ENCODE assay signal across 11 cellular contexts in genomic region chr13:101941095-101941777, GRCh38.
DNase-seq lines count a peak whose midpoint lies in the region; ATAC-seq and TF ChIP-seq lines count a peak whose summit lies in the region.
"Had no signal": no experiment of that assay in that cellular context is flagged by ENCODE, and none has a peak within 500 bp of the region (broad histone marks: within the 10 kb centered on the region; RNA-seq: fewer than 3 reads in every experiment).

No MANE protein-coding gene starts in this region.

- no peak overlapping the region for H3K27ac Mint-ChIP-seq in GM23338
- H3K27ac Mint-ChIP-seq in activated T-cell treated with anti-CD3 and anti-CD28 coated beads, Interleukin-2, amount 50 U/mL, for 24 hours, result no peak overlapping the region
- H3K27ac Mint-ChIP-seq: stimulated activated memory B cell treated with anti-CD40 and anti-IgM and Interleukin-4, amounts not matched to agents 10 μg/mL and 1 μg/mL and 100 μg/mL, for 72 hours had no signal

- no peak overlapping the region for H3K4me2 ChIP-seq in GM23338
- no peak overlapping the region for H3K4me2 ChIP-seq in hepatocyte

- no peaks in the 10 kb centered on the region for H3K36me3 Mint-ChIP-seq in GM23338 (ENCODE audit: low read depth)
- H3K36me3 Mint-ChIP-seq in activated T-cell treated with anti-CD3 and anti-CD28 coated beads, Interleukin-2, amount 50 U/mL, for 24 hours (ENCODE audit: low read depth), result no peaks in the 10 kb centered on the region
- H3K36me3 Mint-ChIP-seq: stimulated activated memory B cell treated with anti-CD40 and anti-IgM and Interleukin-4, amounts not matched to agents 10 μg/mL and 1 μg/mL and 100 μg/mL, for 72 hours had no signal

- H3K27me3 Mint-ChIP-seq in GM23338 (ENCODE audit: insufficient read depth, low read depth, poor library complexity), result peaks cover 2% of the 10 kb centered on the region
- H3K27me3 Mint-ChIP-seq in activated T-cell treated with anti-CD3 and anti-CD28 coated beads, Interleukin-2, amount 50 U/mL, for 24 hours, result peaks cover 20% of the 10 kb centered on the region
- H3K27me3 Mint-ChIP-seq: stimulated activated memory B cell treated with anti-CD40 and anti-IgM and Interleukin-4, amounts not matched to agents 10 μg/mL and 1 μg/mL and 100 μg/mL, for 72 hours had no signal

- DNase-seq in ACHN (peak; percentile 13), GM23338 (ENCODE audit: low spot score) (peak; percentile 57), SK-N-DZ (ENCODE audit: low spot score) (peak; percentile 11), hepatocyte (ENCODE audit: low spot score) (no peak), upper lobe of left lung (no peak)
- DNase-seq in activated T-cell treated with anti-CD3 and anti-CD28 coated beads, Interleukin-2, amount 50 U/mL, for 24 hours, result no peak
- DNase-seq: activated naive CD4-positive, alpha-beta T cell had no signal

- no peak for TF ChIP-seq POLR2A in upper lobe of left lung (IDR thresholded peaks at IDR 0.05)

- H3K4me1 ChIP-seq in GM23338 (ENCODE audit: insufficient read depth) (peaks cover 3% of the 10 kb centered on the region; the same call in 1 of the 2 replicates), hepatocyte (ENCODE audit: insufficient read depth) (no peaks in the 10 kb centered on the region), upper lobe of left lung (peaks cover 0 to 3% (median 0%) of the 10 kb centered on the region in 4 donors)

- ATAC-seq in GM23338 (peak; percentile 65), GM21367 (IDR thresholded peaks at IDR 0.05; ENCODE audit: unreplicated experiment) (no peak), upper lobe of left lung (ENCODE audit: low FRiP score in 2 of 2) (no peak), HG03108 (IDR thresholded peaks at IDR 0.05; ENCODE audit: unreplicated experiment) (no peak)
- ATAC-seq: stimulated activated memory B cell treated with anti-CD40 and anti-IgM and Interleukin-4, amounts not matched to agents 10 μg/mL and 1 μg/mL and 100 μg/mL, for 72 hours had no signal

- TF ChIP-seq CTCF in GM23338 (conservative IDR thresholded peaks at IDR 0.05; ENCODE audit: low read depth in 2 of 2), result peak; percentile 54 to 62
- TF ChIP-seq CTCF in hepatocyte (IDR thresholded peaks at IDR 0.05; ENCODE audit: poor library complexity), result peak; percentile 34
- TF ChIP-seq CTCF in upper lobe of left lung (IDR thresholded peaks at IDR 0.05), result peak in 2 of 6 experiments; percentile 21 to 41

- H3F3A ChIP-seq in GM23338 (replicated peaks; ENCODE audit: low read depth), result no peaks in the 10 kb centered on the region

- H3K9me3 ChIP-seq in hepatocyte (ENCODE audit: low read depth) (no peaks in the 10 kb centered on the region), upper lobe of left lung (no peaks in the 10 kb centered on the region)

- no peak overlapping the region for H3K4me3 Mint-ChIP-seq in GM23338
- H3K4me3 Mint-ChIP-seq in activated T-cell treated with anti-CD3 and anti-CD28 coated beads, Interleukin-2, amount 50 U/mL, for 24 hours, result no peak overlapping the region
- H3K4me3 Mint-ChIP-seq: stimulated activated memory B cell treated with anti-CD40 and anti-IgM and Interleukin-4, amounts not matched to agents 10 μg/mL and 1 μg/mL and 100 μg/mL, for 72 hours had no signal

- no peaks in the 10 kb centered on the region; the same call in 2 of the 3 replicates for H3K9me3 Mint-ChIP-seq in GM23338
- H3K9me3 Mint-ChIP-seq in activated T-cell treated with anti-CD3 and anti-CD28 coated beads, Interleukin-2, amount 50 U/mL, for 24 hours, result no peaks in the 10 kb centered on the region
- H3K9me3 Mint-ChIP-seq: stimulated activated memory B cell treated with anti-CD40 and anti-IgM and Interleukin-4, amounts not matched to agents 10 μg/mL and 1 μg/mL and 100 μg/mL, for 72 hours had no signal

- H3K9me2 ChIP-seq in GM23338 (ENCODE audit: insufficient read depth), result no peaks in the 10 kb centered on the region
- H3K9me2 ChIP-seq in hepatocyte (replicated peaks; ENCODE audit: insufficient read depth), result no peaks in the 10 kb centered on the region

- H3K27me3 ChIP-seq in GM23338 (ENCODE audit: insufficient read depth) (no peaks in the 10 kb centered on the region), hepatocyte (no peaks in the 10 kb centered on the region), upper lobe of left lung (no peaks in the 10 kb centered on the region)

- no peak overlapping the region for H3K27ac ChIP-seq in GM23338 (ENCODE audit: low read depth)
- no peak overlapping the region for H3K27ac ChIP-seq in hepatocyte
- no peak overlapping the region for H3K27ac ChIP-seq in upper lobe of left lung
- H3K27ac ChIP-seq: skin epidermis had no signal

- H3K4me3 ChIP-seq in GM23338 (no peak overlapping the region), hepatocyte (no peak overlapping the region), upper lobe of left lung (no peak overlapping the region)
- H3K4me3 ChIP-seq: skin epidermis had no signal

- no peaks in the 10 kb centered on the region for H3K36me3 ChIP-seq in GM23338 (ENCODE audit: insufficient read depth)
- H3K36me3 ChIP-seq in hepatocyte (replicated peaks; ENCODE audit: insufficient read depth, low read depth), result no peaks in the 10 kb centered on the region
- no peaks in the 10 kb centered on the region for H3K36me3 ChIP-seq in upper lobe of left lung

- no peaks in the 10 kb centered on the region for H4K20me1 ChIP-seq in GM23338 (replicated peaks; ENCODE audit: insufficient read depth)
- no peaks in the 10 kb centered on the region for H4K20me1 ChIP-seq in hepatocyte (ENCODE audit: insufficient read depth, poor library complexity, severe bottlenecking)

- in situ Hi-C loops in ACHN (cut with HindIII; ENCODE audit: low pct_ligation_motif_present, low pct_unique_long_range_greater_than_20kb, low sequenced_read_pairs), result no loop called here

- H2AFZ ChIP-seq in GM23338 (no peak overlapping the region), hepatocyte (no peak overlapping the region)

- 59% methylated on average over 2 of the region's 2 CpGs for WGBS in hepatocyte (ENCODE audit: low lambda C conversion rate, missing lambda C conversion rate)
- 37 to 51% methylated on average over 2 of the region's 2 CpGs for WGBS in upper lobe of left lung, 2 donors

- no peaks in the 10 kb centered on the region for H3K4me1 Mint-ChIP-seq in GM23338
- H3K4me1 Mint-ChIP-seq in activated T-cell treated with anti-CD3 and anti-CD28 coated beads, Interleukin-2, amount 50 U/mL, for 24 hours (ENCODE audit: low read depth), result no peaks in the 10 kb centered on the region
- H3K4me1 Mint-ChIP-seq: stimulated activated memory B cell treated with anti-CD40 and anti-IgM and Interleukin-4, amounts not matched to agents 10 μg/mL and 1 μg/mL and 100 μg/mL, for 72 hours had no signal

- no peaks in the 10 kb centered on the region for H3K79me2 ChIP-seq in GM23338 (replicated peaks; ENCODE audit: insufficient read depth)
- H3K79me2 ChIP-seq in hepatocyte, result no peaks in the 10 kb centered on the region

- TF ChIP-seq EP300 in upper lobe of left lung (IDR thresholded peaks at IDR 0.05), result no peak

TF ChIP-seq in GM23338, 12 proteins besides CTCF, POLR2A, EP300 and RAD21:
- TF ChIP-seq ETS1 (IDR thresholded peaks at IDR 0.05) (no peak), EZH2 (IDR thresholded peaks at IDR 0.05; ENCODE audit: low read depth, unreplicated experiment) (no peak), STAT1 (IDR thresholded peaks at IDR 0.05; ENCODE audit: unreplicated experiment) (no peak), JUNB (IDR thresholded peaks at IDR 0.05; ENCODE audit: unreplicated experiment) (no peak)

Comparison
In these comparisons a context has a peak if more than half of its experiments do, and no peak if none do; other contexts are left out.
1. DNase-seq: peak in ACHN (single experiment), GM23338 (single experiment) and SK-N-DZ (single experiment); none in hepatocyte (single experiment), activated T-cell treated with anti-CD3 and anti-CD28 coated beads, Interleukin-2, amount 50 U/mL, for 24 hours (single experiment) and upper lobe of left lung (0 of 2).